ENCODE assay signal across 1 cellular context in genomic region chr9:137626448-137626847, GRCh38.
TF ChIP-seq lines count a peak whose summit lies in the region.

No MANE protein-coding gene starts in this region.

TF ChIP-seq in K562, 482 proteins besides CTCF, POLR2A, EP300 and RAD21 (continued from another document and continues in another):
- TF ChIP-seq ZNF318 (IDR thresholded peaks at IDR 0.05; ENCODE audit: borderline replicate concordance in 1 of 2, low read depth in 1 of 2) (no peak), HMG20B (CRISPR knock-in tag; IDR thresholded peaks at IDR 0.05) (no peak), SIX5 (IDR thresholded peaks at IDR 0.05; ENCODE audit: borderline replicate concordance in 1 of 2, insufficient read depth in 1 of 2, low read depth in 1 of 2, low read length in 2 of 2) (no peak), HNRNPL (IDR thresholded peaks at IDR 0.05; ENCODE audit: low read depth, low read length) (no peak), ZNF280B (CRISPR knock-in tag; IDR thresholded peaks at IDR 0.05) (no peak), MEF2D (tag; conservative IDR thresholded peaks at IDR 0.05; ENCODE audit: low read depth) (no peak), CEBPG (CRISPR knock-in tag; IDR thresholded peaks at IDR 0.05) (peak; percentile 21; the same call in 1 of the 2 replicates), CEBPG (tag; conservative IDR thresholded peaks at IDR 0.05 in 1 of 2, IDR thresholded peaks at IDR 0.05 in 1 of 2) (no peak), TSC22D4 (tag; IDR thresholded peaks at IDR 0.05) (no peak), FOXP4 (CRISPR knock-in tag; IDR thresholded peaks at IDR 0.05; ENCODE audit: borderline replicate concordance) (no peak), EHMT2 (IDR thresholded peaks at IDR 0.05) (no peak), ATF3 (IDR thresholded peaks at IDR 0.05) (peak; percentile 43), ATF3 (CRISPR knock-in tag; conservative IDR thresholded peaks at IDR 0.05) (no peak), TAF9B (IDR thresholded peaks at IDR 0.05; ENCODE audit: partially characterized antibody) (no peak), ZNF239 (CRISPR knock-in tag; IDR thresholded peaks at IDR 0.05) (no peak), CEBPB (tag; IDR thresholded peaks at IDR 0.05) (peak; percentile 41; the same call in 1 of the 2 replicates), FIP1L1 (IDR thresholded peaks at IDR 0.05; ENCODE audit: low read depth, low read length, poor library complexity, severe bottlenecking) (no peak), FOSL1 (tag; conservative IDR thresholded peaks at IDR 0.05) (no peak), POLR2AphosphoS5 (IDR thresholded peaks at IDR 0.05; ENCODE audit: control insufficient read depth, insufficient read depth, low read depth, low read length) (no peak), CSDE1 (IDR thresholded peaks at IDR 0.05) (no peak), GTF3C2 (IDR thresholded peaks at IDR 0.05; ENCODE audit: borderline replicate concordance, extremely low read depth, insufficient read length) (no peak), TBL1XR1 (IDR thresholded peaks at IDR 0.05; ENCODE audit: low read length in 2 of 2) (no peak), PHF20 (IDR thresholded peaks at IDR 0.05; ENCODE audit: partially characterized antibody) (no peak), CHD7 (IDR thresholded peaks at IDR 0.05; ENCODE audit: low read depth, low read length) (no peak)
